In the genomic region with DNA sequence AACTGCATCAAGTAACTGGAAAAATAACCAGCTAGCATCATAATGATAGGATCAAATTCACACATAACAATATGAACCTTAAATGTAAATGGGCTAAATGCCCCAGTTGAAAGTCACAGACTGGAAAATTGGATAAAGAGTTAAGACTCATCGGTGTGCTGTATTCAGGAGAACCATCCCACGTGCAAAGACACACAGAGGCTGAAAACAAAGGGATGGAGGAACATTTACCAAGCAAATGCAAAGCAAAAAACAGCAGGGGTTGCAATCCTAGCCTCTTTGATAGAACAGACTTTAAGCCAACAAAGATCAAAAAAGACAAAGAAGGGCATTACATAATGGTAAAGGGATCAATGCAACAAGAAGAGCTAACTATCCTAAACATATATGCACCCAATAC, we compare ENCODE assay signal across 1 cellular context.
TF ChIP-seq lines count a peak whose summit lies in the region.

No MANE protein-coding gene starts in this region.

TF ChIP-seq in H1, 55 proteins besides CTCF, POLR2A, EP300 and RAD21 (continued from another document):
- peak; percentile 24 for TF ChIP-seq CHD7 (IDR thresholded peaks at IDR 0.05; ENCODE audit: insufficient replicate concordance, low read length)
